12 cellular contexts compared by ENCODE assay signal in genomic region chr2:119694470-119694993, GRCh38. TPM values are rescaled to one million over a fixed set of nuclear protein-coding genes. Genes with fewer than 3 reads are reported as not detected.
A peak's percentile ranks its signal among the peaks of the same experiment; 100 is the strongest.
DNase-seq lines count a peak whose midpoint lies in the region; ATAC-seq and TF ChIP-seq lines count a peak whose summit lies in the region.
"Had no signal": no experiment of that assay in that cellular context is flagged by ENCODE, and none has a peak within 500 bp of the region (broad histone marks: within the 10 kb centered on the region; RNA-seq: fewer than 3 reads in every experiment).

No MANE protein-coding gene starts in this region.

- no peaks in the 10 kb centered on the region for H3K9me2 ChIP-seq in PC-3 (replicated peaks; ENCODE audit: low read length)

- POLR2A ChIA-PET in CD8-positive, alpha-beta memory T cell (lab: Charles Lee) = no interaction called here
- POLR2A ChIA-PET in PC-3 (lab: Charles Lee; ENCODE audit: unreplicated experiment) = no interaction called here

- no peaks in the 10 kb centered on the region for H3K36me3 ChIP-seq in CD8-positive, alpha-beta memory T cell (ENCODE audit: insufficient read depth, low read length)
- H3K36me3 ChIP-seq in KOPT-K1 (ENCODE audit: insufficient read depth, low read length) = no peaks in the 10 kb centered on the region
- H3K36me3 ChIP-seq in endodermal cell (ENCODE audit: control insufficient read depth, insufficient read depth, low read length) = no peaks in the 10 kb centered on the region
- H3K36me3 ChIP-seq in neuron (ENCODE audit: insufficient read depth, low read length) = no peaks in the 10 kb centered on the region
- H3K36me3 ChIP-seq in PC-3 (ENCODE audit: low read depth, low read length) = no peaks in the 10 kb centered on the region

- no peak overlapping the region for H3K27ac ChIP-seq in CD8-positive, alpha-beta memory T cell (ENCODE audit: low read depth, low read length)
- peak overlapping the region; percentile 52 for H3K27ac ChIP-seq in KOPT-K1 (ENCODE audit: low read depth, low read length, poor library complexity, severe bottlenecking)
- H3K27ac ChIP-seq in endodermal cell (ENCODE audit: low read depth, low read length) = peak overlapping the region; percentile 51
- no peak overlapping the region for H3K27ac ChIP-seq in PC-3 (ENCODE audit: low read length)
- H3K27ac ChIP-seq: coronary artery had no signal

- no peaks in the 10 kb centered on the region for H3K79me2 ChIP-seq in PC-3 (ENCODE audit: low read length)

- H3K4me3 Mint-ChIP-seq in CD8-positive, alpha-beta memory T cell = peak overlapping the region in 3 of 7 donors; percentile 9 to 62 (median 20)
- no peak overlapping the region for H3K4me3 Mint-ChIP-seq in endodermal cell

- TF ChIP-seq CTCF in endodermal cell (conservative IDR thresholded peaks at IDR 0.05) (no peak), GM13976 (IDR thresholded peaks at IDR 0.05; ENCODE audit: borderline replicate concordance, control extremely low read depth, extremely low read depth, insufficient read depth, missing control alignments) (no peak), PC-3 (conservative IDR thresholded peaks at IDR 0.05; ENCODE audit: low read depth, low read length) (no peak)

- H3K27me3 ChIP-seq in CD8-positive, alpha-beta memory T cell (ENCODE audit: insufficient read depth, low read length, poor library complexity, severe bottlenecking) = no peaks in the 10 kb centered on the region
- H3K27me3 ChIP-seq in endodermal cell (ENCODE audit: control insufficient read depth, insufficient read depth, low read length, poor library complexity, severe bottlenecking) (no peaks in the 10 kb centered on the region), neuron (ENCODE audit: insufficient read depth, low read length) (no peaks in the 10 kb centered on the region), PC-3 (ENCODE audit: low read length) (no peaks in the 10 kb centered on the region)

- H3K9me3 Mint-ChIP-seq in CD8-positive, alpha-beta memory T cell = no peaks in the 10 kb centered on the region
- no peaks in the 10 kb centered on the region for H3K9me3 Mint-ChIP-seq in endodermal cell
- H3K9me3 Mint-ChIP-seq: activated naive CD4-positive, alpha-beta T cell treated with anti-CD3 and anti-CD28 coated beads, Interleukin-2, amount 50 U/mL, for 72 hours had no signal

- intact Hi-C loops in PC-3 (cut with micrococcal nuclease) = no loop called here

- no TSS peak for BruUV-seq in PC-3 (replicated peaks; lab: Mats Ljungman, UMichigan)

- peaks cover 4 to 9% (median 7%) of the 10 kb centered on the region in 3 donors for H3K4me1 Mint-ChIP-seq in CD8-positive, alpha-beta memory T cell
- H3K4me1 Mint-ChIP-seq in endodermal cell = peaks cover 21% of the 10 kb centered on the region

- no peak overlapping the region for H3K4me2 ChIP-seq in PC-3 (ENCODE audit: low read length)

- ATAC-seq in PC-3 = no peak

- H3K4me3 ChIP-seq in CD8-positive, alpha-beta memory T cell (ENCODE audit: low read length) = peak overlapping the region; percentile 62
- H3K4me3 ChIP-seq in endodermal cell (ENCODE audit: low read length) (no peak overlapping the region), neuron (ENCODE audit: low read length) (peak overlapping the region; percentile 2), PC-3 (ENCODE audit: low read length) (no peak overlapping the region)
- H3K4me3 ChIP-seq: coronary artery had no signal

- 83 to 87% methylated on average over 10 to 11 of the region's 11 CpGs for WGBS in endodermal cell (ENCODE audit: insufficient coverage in 1 of 2, insufficient read length in 1 of 2), 2 experiments

- H3K9me3 ChIP-seq in CD8-positive, alpha-beta memory T cell (ENCODE audit: low read length) = no peaks in the 10 kb centered on the region
- H3K9me3 ChIP-seq in KOPT-K1 (ENCODE audit: insufficient read depth, low read length, poor library complexity, severe bottlenecking) (no peaks in the 10 kb centered on the region), endodermal cell (ENCODE audit: control insufficient read depth, low read length) (no peaks in the 10 kb centered on the region), neuron (ENCODE audit: low read length) (no peaks in the 10 kb centered on the region), PC-3 (ENCODE audit: low read length) (no peaks in the 10 kb centered on the region)

- CTCF ChIA-PET in CD8-positive, alpha-beta memory T cell (lab: Charles Lee) = no interaction called here
- CTCF ChIA-PET in PC-3 (lab: Charles Lee) = no interaction called here

- H4K20me1 ChIP-seq in PC-3 (ENCODE audit: low read length) = no peaks in the 10 kb centered on the region

- peaks cover 2 to 27% of the 10 kb centered on the region in 2 donors for H3K27me3 Mint-ChIP-seq in CD8-positive, alpha-beta memory T cell
- no peaks in the 10 kb centered on the region for H3K27me3 Mint-ChIP-seq in endodermal cell (ENCODE audit: insufficient read depth)

- H2AFZ ChIP-seq in neuron (ENCODE audit: low read depth, low read length) (peak overlapping the region; percentile 33), PC-3 (ENCODE audit: low read length) (no peak overlapping the region)

- DNase-seq in CD8-positive, alpha-beta memory T cell = no peak
- DNase-seq in endodermal cell = no peak
- no peak for DNase-seq in dermis blood vessel endothelial cell
- DNase-seq in GM13976 (ENCODE audit: low spot score) = no peak
- no peak for DNase-seq in PC-3
- DNase-seq: Kasumi-1, OCI-M1, T-helper 2 cell had no signal

- no peak overlapping the region for H3K27ac Mint-ChIP-seq in CD8-positive, alpha-beta memory T cell
- H3K27ac Mint-ChIP-seq in endodermal cell = no peak overlapping the region

- peaks cover 48% of the 10 kb centered on the region for H3K4me1 ChIP-seq in CD8-positive, alpha-beta memory T cell (ENCODE audit: insufficient read depth, low read length)
- H3K4me1 ChIP-seq in endodermal cell (ENCODE audit: control insufficient read depth, insufficient read depth, low read length) (peaks cover 6% of the 10 kb centered on the region), neuron (ENCODE audit: insufficient read depth, low read length) (peaks cover 28% of the 10 kb centered on the region), PC-3 (ENCODE audit: insufficient read depth, low read length) (no peaks in the 10 kb centered on the region)

- H3K36me3 Mint-ChIP-seq in CD8-positive, alpha-beta memory T cell = peaks cover 0 to 5% (median 2%) of the 10 kb centered on the region in 3 donors
- peaks cover 4% of the 10 kb centered on the region for H3K36me3 Mint-ChIP-seq in endodermal cell (ENCODE audit: low read depth)
- H3K36me3 Mint-ChIP-seq: activated naive CD4-positive, alpha-beta T cell treated with anti-CD3 and anti-CD28 coated beads, Interleukin-2, amount 50 U/mL, for 72 hours had no signal

- no peaks in the 10 kb centered on the region for H3F3A ChIP-seq in PC-3 (ENCODE audit: low read length, unreplicated experiment)

- in situ Hi-C loops in GM13976 (cut with MboI; ENCODE audit: low sequenced_read_pairs, unreplicated experiment) = no loop called here

- H3K9ac ChIP-seq in endodermal cell (ENCODE audit: extremely low read depth, low read length, poor library complexity, severe bottlenecking) = no peak overlapping the region
- no peak overlapping the region for H3K9ac ChIP-seq in PC-3 (ENCODE audit: low read length)

RNA-seq across cellular contexts. Expression of gene TMEM177, which starts 15.5 kb away (rescaled TPM):
- total RNA-seq in CD8-positive, alpha-beta memory T cell = 10 to 100 TPM; 16.1 to 17.1 TPM
- polyA plus RNA-seq in CD8-positive, alpha-beta memory T cell = 9.8 TPM
- total RNA-seq in endodermal cell = 10 to 100 TPM; 26.8 to 28.6 TPM
- 22.7 TPM for polyA plus RNA-seq in endodermal cell (2013, experiment 1 of 2)
- 18.5 TPM for polyA plus RNA-seq in endodermal cell (2013, experiment 2 of 2)
- 6.5 and 8.6 TPM in 2 replicates for total RNA-seq in dermis blood vessel endothelial cell
- total RNA-seq in PC-3 (2014; rRNA removed) = 21.6 and 23.7 TPM in 2 replicates

Comparison
In these comparisons a context has a peak if more than half of its experiments do, and no peak if none do; other contexts are left out.
1. H3K27ac ChIP-seq: peak in KOPT-K1 (single experiment) and endodermal cell (single experiment); none in CD8-positive, alpha-beta memory T cell (single experiment) and PC-3 (single experiment).
2. H3K4me3 ChIP-seq: peak in CD8-positive, alpha-beta memory T cell (single experiment) and neuron (single experiment); none in endodermal cell (single experiment) and PC-3 (single experiment).